17 cellular contexts compared by ENCODE assay signal in the genomic region with DNA sequence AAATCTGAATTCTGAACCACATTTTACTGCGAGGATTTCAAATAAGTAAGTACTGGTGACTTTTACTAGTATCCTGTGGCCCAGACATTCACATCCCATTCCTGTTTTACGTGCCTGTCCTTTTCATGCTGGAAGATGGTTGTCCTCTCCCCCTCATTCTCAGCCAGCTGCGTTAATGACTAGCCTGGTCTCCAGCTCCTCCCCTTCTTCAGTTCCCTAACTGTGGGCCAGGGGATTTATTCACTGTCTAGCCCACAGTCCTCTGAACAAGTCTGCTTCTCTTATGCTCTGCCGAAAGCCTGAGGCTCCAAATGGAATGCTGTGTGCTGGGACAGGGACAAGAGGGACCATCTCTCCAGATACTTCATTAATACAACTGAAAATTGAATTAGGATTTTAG.
A peak's percentile ranks its signal among the peaks of the same experiment; 100 is the strongest.
DNase-seq lines count a peak whose midpoint lies in the region; ATAC-seq and TF ChIP-seq lines count a peak whose summit lies in the region.
"Had no signal": no experiment of that assay in that cellular context is flagged by ENCODE, and none has a peak within 500 bp of the region (broad histone marks: within the 10 kb centered on the region; RNA-seq: fewer than 3 reads in every experiment).

No MANE protein-coding gene starts in this region.

- H3K36me3 ChIP-seq in H7 (replicated peaks; ENCODE audit: control insufficient read depth, insufficient read depth, low read length) = no peaks in the 10 kb centered on the region
- H3K36me3 ChIP-seq: breast epithelium, prostate gland had no signal

- H3K27me3 ChIP-seq in H7 (ENCODE audit: control insufficient read depth, insufficient read depth, low read length) = no peaks in the 10 kb centered on the region
- H3K27me3 ChIP-seq: breast epithelium had no signal

- peak; percentile 71 for DNase-seq in DMS53 treated with DMSO at 0.1 percent for 48 hours (lab: John Stamatoyannopoulos, UW; ENCODE audit: unreplicated experiment)
- peak; percentile 83 for DNase-seq in NCI-H69 (lab: John Stamatoyannopoulos, UW)
- no peak for DNase-seq in epithelial cell of prostate (ENCODE audit: low read depth, low spot score)
- DNase-seq in H7 = no peak
- DNase-seq in hepatic stellate cell (ENCODE audit: low spot score) = no peak
- DNase-seq: activated CD4-positive, alpha-beta T cell treated with anti-CD3 and anti-CD28 coated beads for 48 hours; activated naive CD4-positive, alpha-beta T cell; activated T-cell treated with anti-CD3 and anti-CD28 coated beads, Interleukin-2, amount 50 U/mL, for 48 hours; kidney; NCI-H446 treated with DMSO at 0.1 percent for 48 hours had no signal

- ATAC-seq in GM19023 (IDR thresholded peaks at IDR 0.05; ENCODE audit: unreplicated experiment) (no peak), GM18861 (IDR thresholded peaks at IDR 0.05; ENCODE audit: unreplicated experiment) (no peak)
- ATAC-seq: HCT116 had no signal

- H3K4me3 ChIP-seq in H7 (ENCODE audit: insufficient read depth, low read depth, low read length) = no peak overlapping the region
- H3K4me3 ChIP-seq: breast epithelium, lung, prostate gland had no signal

- no peak for TF ChIP-seq CTCF in C4-2B (conservative IDR thresholded peaks at IDR 0.05)

- H3K27ac ChIP-seq in C4-2B (peak overlapping the region; percentile 52), epithelial cell of prostate (peak overlapping the region; percentile 68)
- H3K27ac ChIP-seq: breast epithelium had no signal

Comparison
In these comparisons a context has a peak if more than half of its experiments do, and no peak if none do; other contexts are left out.
1. DNase-seq: peak in DMS53 treated with DMSO at 0.1 percent for 48 hours (single experiment) and NCI-H69 (single experiment); none in epithelial cell of prostate (single experiment), H7 (single experiment) and hepatic stellate cell (single experiment).